Comparison of ENCODE assay signal across 18 cellular contexts in genomic region chr16:85146922-85147651, GRCh38. TPM values are rescaled to one million over a fixed set of nuclear protein-coding genes. Genes with fewer than 3 reads are reported as not detected.
DNase-seq lines count a peak whose midpoint lies in the region; ATAC-seq, FAIRE-seq and TF ChIP-seq lines count a peak whose summit lies in the region.
"Had no signal": no experiment of that assay in that cellular context is flagged by ENCODE, and none has a peak within 500 bp of the region (broad histone marks: within the 10 kb centered on the region; RNA-seq: fewer than 3 reads in every experiment).

No MANE protein-coding gene starts in this region.

- H3K4me3 Mint-ChIP-seq in neural progenitor cell, result no peak overlapping the region
- no peak overlapping the region for H3K4me3 Mint-ChIP-seq in activated T-helper 2 cell treated with anti-CD3 and anti-CD28 coated beads, Interferon-gamma antibody, Interleukin-2, Interleukin-4, amounts not matched to agents 10 μg/mL and 5 μg/mL and 100 μg/mL, durations not matched to agents 14 hours and 24 hours and 36 hours (ENCODE audit: low read depth)
- H3K4me3 Mint-ChIP-seq: activated naive CD4-positive, alpha-beta T cell treated with anti-CD3 and anti-CD28 coated beads, Interleukin-2, amount 50 U/mL, for 24 hours had no signal

- no peak overlapping the region for H3K4me2 ChIP-seq in neural progenitor cell

- H3K9me3 ChIP-seq in WERI-Rb-1 (ENCODE audit: severe bottlenecking) (no peaks in the 10 kb centered on the region), neural progenitor cell (ENCODE audit: low read depth) (no peaks in the 10 kb centered on the region), transverse colon (no peaks in the 10 kb centered on the region), pancreas (no peaks in the 10 kb centered on the region)
- H3K9me3 ChIP-seq: suprapubic skin had no signal

- H3K4me1 ChIP-seq in neural progenitor cell (peaks cover 4% of the 10 kb centered on the region), transverse colon (peaks cover 5 to 14% (median 9%) of the 10 kb centered on the region in 4 donors), pancreas (peaks cover 0 to 5% (median 0%) of the 10 kb centered on the region in 3 donors)

- in situ Hi-C loops in transverse colon (cut with MboI; ENCODE audit: low pct_ligation_motif_present in 1 of 4, low pct_unique_long_range_greater_than_20kb in 1 of 4, low sequenced_read_pairs in 3 of 4), result no loop called here

- H3K27me3 ChIP-seq in WERI-Rb-1 (ENCODE audit: insufficient read depth, low read depth, severe bottlenecking), result no peaks in the 10 kb centered on the region
- no peaks in the 10 kb centered on the region for H3K27me3 ChIP-seq in neural progenitor cell
- H3K27me3 ChIP-seq in transverse colon, result no peaks in the 10 kb centered on the region
- H3K27me3 ChIP-seq in pancreas, result no peaks in the 10 kb centered on the region
- H3K27me3 ChIP-seq: suprapubic skin had no signal

- H3K36me3 ChIP-seq in WERI-Rb-1 (no peaks in the 10 kb centered on the region), neural progenitor cell (no peaks in the 10 kb centered on the region), transverse colon (no peaks in the 10 kb centered on the region), pancreas (no peaks in the 10 kb centered on the region)
- H3K36me3 ChIP-seq: suprapubic skin had no signal

- peak; percentile 40 for DNase-seq in WERI-Rb-1
- DNase-seq in Right ventricle myocardium superior, result peak; percentile 69
- no peak for DNase-seq in neural progenitor cell (ENCODE audit: low spot score)
- DNase-seq in transverse colon, result no peak
- no peak for DNase-seq in pancreas
- no peak for DNase-seq in activated T-helper 2 cell treated with anti-CD3 and anti-CD28 coated beads, Interferon-gamma antibody, Interleukin-2, Interleukin-4, amounts not matched to agents 10 μg/mL and 5 μg/mL and 100 μg/mL, durations not matched to agents 14 hours and 24 hours and 36 hours (ENCODE audit: low spot score)
- DNase-seq in GM03348 (ENCODE audit: low spot score), result no peak
- DNase-seq in globus pallidus (ENCODE audit: low spot score), result no peak
- DNase-seq: head of caudate nucleus, Kasumi-1, NCI-H1436, SW 1271 had no signal

- H3K27me3 Mint-ChIP-seq in neural progenitor cell (ENCODE audit: insufficient read depth, low read depth), result peaks cover 17% of the 10 kb centered on the region
- no peaks in the 10 kb centered on the region for H3K27me3 Mint-ChIP-seq in activated T-helper 2 cell treated with anti-CD3 and anti-CD28 coated beads, Interferon-gamma antibody, Interleukin-2, Interleukin-4, amounts not matched to agents 10 μg/mL and 5 μg/mL and 100 μg/mL, durations not matched to agents 14 hours and 24 hours and 36 hours (ENCODE audit: low read depth)
- H3K27me3 Mint-ChIP-seq: activated naive CD4-positive, alpha-beta T cell treated with anti-CD3 and anti-CD28 coated beads, Interleukin-2, amount 50 U/mL, for 24 hours had no signal

- H3K27ac ChIP-seq in WERI-Rb-1 (peak overlapping the region; percentile 70), neural progenitor cell (no peak overlapping the region), transverse colon (peak overlapping the region; percentile 23 to 48 (median 35)), pancreas (no peak overlapping the region)
- H3K27ac ChIP-seq: suprapubic skin had no signal

- no peaks in the 10 kb centered on the region for H3K79me2 ChIP-seq in neural progenitor cell (ENCODE audit: low read depth)

- H3K4me3 ChIP-seq in WERI-Rb-1 (ENCODE audit: low read depth, low read length) (no peak overlapping the region), neural progenitor cell (no peak overlapping the region), transverse colon (no peak overlapping the region), pancreas (no peak overlapping the region)
- H3K4me3 ChIP-seq: suprapubic skin had no signal

- no peaks in the 10 kb centered on the region for H3K36me3 Mint-ChIP-seq in neural progenitor cell
- no peaks in the 10 kb centered on the region for H3K36me3 Mint-ChIP-seq in activated T-helper 2 cell treated with anti-CD3 and anti-CD28 coated beads, Interferon-gamma antibody, Interleukin-2, Interleukin-4, amounts not matched to agents 10 μg/mL and 5 μg/mL and 100 μg/mL, durations not matched to agents 14 hours and 24 hours and 36 hours (ENCODE audit: low read depth)
- H3K36me3 Mint-ChIP-seq: activated naive CD4-positive, alpha-beta T cell treated with anti-CD3 and anti-CD28 coated beads, Interleukin-2, amount 50 U/mL, for 24 hours had no signal

- no peaks in the 10 kb centered on the region for H3K9me3 Mint-ChIP-seq in neural progenitor cell
- H3K9me3 Mint-ChIP-seq in activated T-helper 2 cell treated with anti-CD3 and anti-CD28 coated beads, Interferon-gamma antibody, Interleukin-2, Interleukin-4, amounts not matched to agents 10 μg/mL and 5 μg/mL and 100 μg/mL, durations not matched to agents 14 hours and 24 hours and 36 hours, result no peaks in the 10 kb centered on the region
- H3K9me3 Mint-ChIP-seq: activated naive CD4-positive, alpha-beta T cell treated with anti-CD3 and anti-CD28 coated beads, Interleukin-2, amount 50 U/mL, for 24 hours had no signal

- no peak overlapping the region for H3K9ac ChIP-seq in neural progenitor cell

- H3K27ac Mint-ChIP-seq in neural progenitor cell, result peak overlapping the region; percentile 33
- H3K27ac Mint-ChIP-seq in activated T-helper 2 cell treated with anti-CD3 and anti-CD28 coated beads, Interferon-gamma antibody, Interleukin-2, Interleukin-4, amounts not matched to agents 10 μg/mL and 5 μg/mL and 100 μg/mL, durations not matched to agents 14 hours and 24 hours and 36 hours, result no peak overlapping the region
- H3K27ac Mint-ChIP-seq: activated naive CD4-positive, alpha-beta T cell treated with anti-CD3 and anti-CD28 coated beads, Interleukin-2, amount 50 U/mL, for 24 hours had no signal

- no peak for TF ChIP-seq EP300 in transverse colon (IDR thresholded peaks at IDR 0.05; ENCODE audit: low read depth)

- ATAC-seq in Right ventricle myocardium superior (ENCODE audit: poor library complexity) (peak; percentile 5), pancreas (no peak)
- ATAC-seq: activated CD4-positive, CD25-positive, alpha-beta regulatory T cell treated with anti-CD3 and anti-CD28 coated beads, Interleukin-2, amount 50 U/mL, for 24 hours had no signal

- WGBS in transverse colon (ENCODE audit: low coverage in 1 of 2), 2 donors, result 67 to 68% methylated on average over 11 to 27 of the region's 27 CpGs
- WGBS in pancreas, 2 donors, result 70 to 74% methylated on average over 27 of the region's 27 CpGs

- FAIRE-seq in pancreas (lab: Jason Lieb, UNC), result no peak
- FAIRE-seq: endometrium had no signal

- TF ChIP-seq CTCF in WERI-Rb-1 (IDR thresholded peaks at IDR 0.05; ENCODE audit: low read depth, low read length) (no peak), neural progenitor cell (IDR thresholded peaks at IDR 0.05) (no peak), transverse colon (IDR thresholded peaks at IDR 0.05) (no peak), pancreas (IDR thresholded peaks at IDR 0.05) (no peak)

- H2AFZ ChIP-seq in neural progenitor cell (replicated peaks), result no peak overlapping the region

- no peak for TF ChIP-seq POLR2A in transverse colon (IDR thresholded peaks at IDR 0.05)

- intact Hi-C loops in Right ventricle myocardium superior (cut with DNase I) (no loop called here), transverse colon (cut with DNase I; ENCODE audit: low total_unique reads) (no loop called here), pancreas (cut with DNase I) (no loop called here)
- intact Hi-C loops in activated T-helper 2 cell treated with anti-CD3 and anti-CD28 coated beads, Interferon-gamma antibody, Interleukin-2, Interleukin-4, amounts not matched to agents 10 μg/mL and 5 μg/mL and 100 μg/mL, durations not matched to agents 14 hours and 24 hours and 36 hours (cut with micrococcal nuclease), result no loop called here

- H3K4me1 Mint-ChIP-seq in neural progenitor cell, result peaks cover 41% of the 10 kb centered on the region
- no peaks in the 10 kb centered on the region for H3K4me1 Mint-ChIP-seq in activated T-helper 2 cell treated with anti-CD3 and anti-CD28 coated beads, Interferon-gamma antibody, Interleukin-2, Interleukin-4, amounts not matched to agents 10 μg/mL and 5 μg/mL and 100 μg/mL, durations not matched to agents 14 hours and 24 hours and 36 hours (ENCODE audit: low read depth)
- H3K4me1 Mint-ChIP-seq: activated naive CD4-positive, alpha-beta T cell treated with anti-CD3 and anti-CD28 coated beads, Interleukin-2, amount 50 U/mL, for 24 hours had no signal

- no peaks in the 10 kb centered on the region for H4K20me1 ChIP-seq in neural progenitor cell (ENCODE audit: low read depth)

- no peaks in the 10 kb centered on the region for H3F3A ChIP-seq in neural progenitor cell (ENCODE audit: low read depth)

RNA-seq across cellular contexts. Expression of gene CIBAR2, which starts 34.8 kb away (rescaled TPM):
- total RNA-seq in Right ventricle myocardium superior, result not detected
- total RNA-seq in neural progenitor cell (ENCODE audit: low replicate concordance), result 0.43 TPM in 1 of 2 replicates, not detected in the other
- total RNA-seq in transverse colon, result under 1 TPM in 1 of 4 donors, not detected in 3; 0.79 TPM
- total RNA-seq in pancreas, result not detected
- under 1 TPM in 1 of 2 donors, not detected in 1; 0.05 TPM for polyA plus RNA-seq in pancreas
- total RNA-seq in activated T-helper 2 cell treated with anti-CD3 and anti-CD28 coated beads, Interferon-gamma antibody, Interleukin-2, Interleukin-4, amounts not matched to agents 10 μg/mL and 5 μg/mL and 100 μg/mL, durations not matched to agents 14 hours and 24 hours and 36 hours, result not detected in 2 replicates
- total RNA-seq: NCI-H460, omental fat pad, suprapubic skin had no signal

Comparison
In these comparisons a context has a peak if more than half of its experiments do, and no peak if none do; other contexts are left out.
1. DNase-seq: peak in WERI-Rb-1 (single experiment) and Right ventricle myocardium superior (single experiment); none in neural progenitor cell (single experiment), transverse colon (single experiment), pancreas (0 of 6), activated T-helper 2 cell treated with anti-CD3 and anti-CD28 coated beads, Interferon-gamma antibody, Interleukin-2, Interleukin-4, amounts not matched to agents 10 μg/mL and 5 μg/mL and 100 μg/mL, durations not matched to agents 14 hours and 24 hours and 36 hours (single experiment), GM03348 (single experiment) and globus pallidus (single experiment).
2. H3K27ac ChIP-seq: peak in WERI-Rb-1 (single experiment) and transverse colon (4 of 4); none in neural progenitor cell (single experiment) and pancreas (0 of 4).